Comparison of ENCODE assay signal across 11 cellular contexts in the genomic region with DNA sequence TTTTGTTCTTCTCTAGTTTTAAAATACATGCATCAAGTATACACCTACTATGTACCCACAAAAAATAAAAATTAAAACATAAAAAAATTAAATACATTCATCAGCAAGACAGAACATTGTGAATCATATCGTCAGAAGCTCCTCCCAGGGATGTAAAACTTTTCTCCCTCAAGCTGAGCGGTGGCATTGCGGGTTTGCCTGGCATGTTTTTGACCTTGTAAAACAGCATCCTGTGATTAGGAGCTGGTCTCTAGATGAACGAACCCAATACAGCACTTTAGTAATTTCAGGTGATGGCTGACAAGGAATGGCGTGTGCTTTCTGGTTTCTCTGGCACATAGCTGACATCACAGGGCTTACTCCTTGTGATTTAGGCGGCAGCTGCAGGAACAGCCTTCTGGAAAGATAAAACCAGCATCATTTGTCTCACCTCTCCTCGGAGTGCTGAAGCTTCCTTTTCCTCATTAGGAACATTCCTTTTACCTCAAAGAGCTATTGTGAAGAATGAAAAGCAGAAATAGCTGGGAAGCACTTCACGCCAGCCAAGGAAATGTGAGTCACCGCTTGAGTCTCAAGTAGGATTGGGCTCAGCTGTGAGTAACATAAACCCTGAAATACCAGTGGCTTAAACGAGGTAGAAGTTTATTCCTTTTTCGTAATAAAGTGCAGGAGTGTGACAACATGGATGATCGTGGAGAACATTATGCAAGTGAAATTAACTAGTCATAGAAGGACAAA. TPM values are rescaled to one million over a fixed set of nuclear protein-coding genes. Genes with fewer than 3 reads are reported as not detected.
DNase-seq lines count a peak whose midpoint lies in the region; ATAC-seq, FAIRE-seq and TF ChIP-seq lines count a peak whose summit lies in the region.
"Had no signal": no experiment of that assay in that cellular context is flagged by ENCODE, and none has a peak within 500 bp of the region (broad histone marks: within the 10 kb centered on the region; RNA-seq: fewer than 3 reads in every experiment).

No MANE protein-coding gene starts in this region.

- intact Hi-C loops in PC-3 (cut with micrococcal nuclease) (loop anchor here (10.0 kb wide), 1 partner anchor 47 kb away; a partner anchor contains a TSS), gastrocnemius medialis (cut with DNase I; ENCODE audit: low total_unique reads) (loop anchor here (1.0 kb wide), 1 partner anchor 44 kb away; a partner anchor contains a TSS), kidney (cut with DNase I) (no loop called here)

- TF ChIP-seq POLR2A in gastrocnemius medialis (IDR thresholded peaks at IDR 0.05): no peak

- CTCF ChIA-PET in PC-3 (lab: Charles Lee): interaction anchor here (0.7 kb wide), 1 partner anchor 49 kb away, joined by 5 read pairs; no protein-coding TSS in a partner anchor

- H3K9ac ChIP-seq in PC-3 (ENCODE audit: low read length): 0 out of 2 replicates have a peak overlapping the region, but pooled peaks have one; percentile 30
- no peak overlapping the region for H3K9ac ChIP-seq in kidney (ENCODE audit: low read length in 2 of 2)

- no peak for FAIRE-seq in kidney (lab: Jason Lieb, UNC)

- in situ Hi-C loops in HAP-1 (cut with MboI; ENCODE audit: low sequenced_read_pairs) (no loop called here), gastrocnemius medialis (cut with MboI; ENCODE audit: low sequenced_read_pairs in 4 of 4) (no loop called here)

- no peaks in the 10 kb centered on the region for H3K79me2 ChIP-seq in PC-3 (ENCODE audit: low read length)

- POLR2A ChIA-PET in PC-3 (lab: Charles Lee; ENCODE audit: unreplicated experiment): interaction anchor here (0.5 to 1.0 kb wide), 2 partner anchors 158 to 270 kb away, joined by 3 to 4 read pairs; a partner anchor contains a TSS

- H3K27ac ChIP-seq in PC-3 (ENCODE audit: low read length) (peak overlapping the region; percentile 76), gastrocnemius medialis (peak overlapping the region; percentile 58 to 72 (median 69)), kidney (ENCODE audit: low read depth in 2 of 2, low read length in 2 of 2) (no peak overlapping the region)

- H3K4me3 ChIP-seq in HAP-1 (no peak overlapping the region), PC-3 (ENCODE audit: low read length) (peak overlapping the region; percentile 60; the same call in 1 of the 2 replicates), fibroblast of mammary gland (ENCODE audit: control insufficient read depth, low read depth, low read length) (peak overlapping the region; percentile 6), gastrocnemius medialis (no peak overlapping the region), kidney (ENCODE audit: low read length in 2 of 2) (no peak overlapping the region)

- TF ChIP-seq CTCF in PC-3 (conservative IDR thresholded peaks at IDR 0.05; ENCODE audit: low read depth, low read length) (no peak), fibroblast of mammary gland (conservative IDR thresholded peaks at IDR 0.05; ENCODE audit: control insufficient read depth, insufficient read depth, low read depth, low read length) (no peak), gastrocnemius medialis (IDR thresholded peaks at IDR 0.05 in 4 of 5, conservative IDR thresholded peaks at IDR 0.05 in 1 of 5) (no peak), kidney (IDR thresholded peaks at IDR 0.05; ENCODE audit: borderline replicate concordance, extremely low read depth, insufficient read depth) (no peak)

- H3K27me3 ChIP-seq in HAP-1 (ENCODE audit: low read depth) (no peaks in the 10 kb centered on the region), PC-3 (ENCODE audit: low read length) (no peaks in the 10 kb centered on the region), gastrocnemius medialis (peaks cover 0 to 4% (median 0%) of the 10 kb centered on the region in 3 donors)

- ATAC-seq in PC-3 (peak; percentile 94), gastrocnemius medialis (peak; percentile 91 to 94)
- ATAC-seq: activated T-helper 17 cell treated with anti-CD3 and anti-CD28 coated beads, Interleukin-2, amount 50 U/mL, for 72 hours; left ventricle myocardium superior had no signal

- H3F3A ChIP-seq in PC-3 (ENCODE audit: low read length, unreplicated experiment): no peaks in the 10 kb centered on the region

- H3K9me2 ChIP-seq in PC-3 (replicated peaks; ENCODE audit: low read length): no peaks in the 10 kb centered on the region

- H4K20me1 ChIP-seq in PC-3 (ENCODE audit: low read length): no peaks in the 10 kb centered on the region

- DNase-seq in HAP-1 (ENCODE audit: low spot score in 2 of 2): peak; percentile 47 to 52
- DNase-seq in PC-3: peak; percentile 76
- peak; percentile 95 for DNase-seq in fibroblast of mammary gland (ENCODE audit: low read depth)
- DNase-seq in gastrocnemius medialis: peak; percentile 30 to 45
- no peak for DNase-seq in kidney
- DNase-seq in NCI-H1417 (lab: John Stamatoyannopoulos, UW): no peak
- no peak for DNase-seq in GM19240 (ENCODE audit: insufficient read length, low spot score)
- no peak for DNase-seq in NCI-H69 (lab: John Stamatoyannopoulos, UW)
- DNase-seq: left ventricle myocardium superior, NCI-H1092 had no signal

- H3K36me3 ChIP-seq in HAP-1 (replicated peaks): no peaks in the 10 kb centered on the region
- H3K36me3 ChIP-seq in PC-3 (ENCODE audit: low read depth, low read length): no peaks in the 10 kb centered on the region
- H3K36me3 ChIP-seq in gastrocnemius medialis: no peaks in the 10 kb centered on the region
- H3K36me3 ChIP-seq in kidney (ENCODE audit: control insufficient read depth in 1 of 2, insufficient read depth in 2 of 2, low read length in 2 of 2): no peaks in the 10 kb centered on the region

- H3K9me3 ChIP-seq in HAP-1 (no peaks in the 10 kb centered on the region), PC-3 (ENCODE audit: low read length) (no peaks in the 10 kb centered on the region), gastrocnemius medialis (no peaks in the 10 kb centered on the region), kidney (ENCODE audit: control insufficient read depth in 1 of 2, low read length in 2 of 2) (no peaks in the 10 kb centered on the region)

- H3K4me2 ChIP-seq in PC-3 (ENCODE audit: low read length): peak overlapping the region; percentile 86

- H3K4me1 ChIP-seq in HAP-1 (no peaks in the 10 kb centered on the region), PC-3 (ENCODE audit: insufficient read depth, low read length) (peaks cover 4% of the 10 kb centered on the region; the same call in 1 of the 2 replicates), gastrocnemius medialis (peaks cover 0 to 7% of the 10 kb centered on the region in 2 donors), kidney (ENCODE audit: control insufficient read depth in 1 of 2, insufficient read depth in 1 of 2, low read depth in 1 of 2, low read length in 2 of 2) (no peaks in the 10 kb centered on the region)

- no TSS peak for BruUV-seq in PC-3 (replicated peaks; lab: Mats Ljungman, UMichigan)

- H2AFZ ChIP-seq in PC-3 (ENCODE audit: low read length): peak overlapping the region; percentile 82

RNA-seq across cellular contexts. Expression of a gene that starts 44.3 kb away (rescaled TPM):
- not detected in 2 replicates for total RNA-seq in PC-3 (2014; rRNA removed)
- under 1 TPM in 1 of 4 donors, not detected in 3; 0.09 TPM for total RNA-seq in gastrocnemius medialis
- 0.76 TPM for total RNA-seq in kidney
- polyA plus RNA-seq in kidney (ENCODE audit: insufficient read depth, low read depth, low replicate concordance): 0.54 TPM
- total RNA-seq: left ventricle myocardium superior had no signal

Comparison
In these comparisons a context has a peak if more than half of its experiments do, and no peak if none do; other contexts are left out.
1. DNase-seq: peak in HAP-1 (2 of 2), PC-3 (single experiment), fibroblast of mammary gland (single experiment) and gastrocnemius medialis (2 of 2); none in kidney (single experiment), NCI-H1417 (0 of 3), GM19240 (single experiment) and NCI-H69 (single experiment).
2. H3K4me3 ChIP-seq: peak in PC-3 (single experiment) and fibroblast of mammary gland (single experiment); none in HAP-1 (single experiment), gastrocnemius medialis (0 of 4) and kidney (0 of 2).
3. H3K27ac ChIP-seq: peak in PC-3 (single experiment) and gastrocnemius medialis (4 of 4); none in kidney (0 of 2).